ENCODE assay signal across 1 cellular context in the genomic region with DNA sequence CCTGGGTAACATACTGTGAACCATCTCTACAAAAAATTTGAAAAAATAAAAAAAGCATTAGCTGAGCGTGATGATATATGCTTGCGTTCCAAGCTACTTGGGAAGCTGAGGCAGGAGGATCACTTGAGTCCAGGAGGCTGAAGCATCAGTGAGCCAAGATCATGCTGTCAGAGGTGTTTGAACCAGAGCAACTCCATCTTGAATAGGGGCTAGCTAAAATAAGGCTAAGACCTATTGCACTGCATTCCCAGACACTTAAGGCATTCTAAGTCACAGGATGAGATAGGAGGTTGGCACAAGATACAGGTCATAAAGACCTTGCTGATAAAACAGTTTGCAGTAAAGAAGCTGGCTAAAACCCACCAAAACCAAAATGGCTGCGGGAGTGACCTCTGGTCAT.
A peak's percentile ranks its signal among the peaks of the same experiment; 100 is the strongest.
TF ChIP-seq lines count a peak whose summit lies in the region.
"Not testable (repeated sequence)": the region's sequence is repeated elsewhere in the genome, so short reads cannot be mapped to it uniquely, and the experiment has no call there.

No MANE protein-coding gene starts in this region.

TF ChIP-seq in K562, 482 proteins besides CTCF, POLR2A, EP300 and RAD21 (continued from another document):
- TF ChIP-seq NR4A1 (CRISPR knock-in tag; IDR thresholded peaks at IDR 0.05); NR2C1 (IDR thresholded peaks at IDR 0.05): not testable (repeated sequence)
- peak; percentile 83 for TF ChIP-seq NR4A1 (tag; IDR thresholded peaks at IDR 0.05)
- TF ChIP-seq SMAD4 (CRISPR knock-in tag; conservative IDR thresholded peaks at IDR 0.05): peak; percentile 64
- TF ChIP-seq DDX20 (tag; IDR thresholded peaks at IDR 0.05; ENCODE audit: low read depth): peak; percentile 79
- peak; percentile 79 for TF ChIP-seq NR2C1 (tag; IDR thresholded peaks at IDR 0.05)
- TF ChIP-seq YY1 (IDR thresholded peaks at IDR 0.05; ENCODE audit: borderline replicate concordance in 1 of 3, control insufficient read depth in 1 of 3, extremely low read depth in 1 of 3, insufficient read depth in 3 of 3, insufficient read length in 1 of 3, insufficient replicate concordance in 2 of 3, low read depth in 1 of 3, low read length in 2 of 3): peak in 1 of 3 experiments; percentile 39
- TF ChIP-seq ZNF134 (CRISPR knock-in tag; conservative IDR thresholded peaks at IDR 0.05): 0 out of 2 replicates have a peak, but pooled peaks have one; percentile 32
- TF ChIP-seq CXXC5 (CRISPR knock-in tag; IDR thresholded peaks at IDR 0.05): 0 out of 2 replicates have a peak, but pooled peaks have one; percentile 36
- TF ChIP-seq, protein P1, sequence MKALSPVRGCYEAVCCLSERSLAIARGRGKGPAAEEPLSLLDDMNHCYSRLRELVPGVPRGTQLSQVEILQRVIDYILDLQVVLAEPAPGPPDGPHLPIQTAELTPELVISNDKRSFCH (CRISPR knock-in tag; IDR thresholded peaks at IDR 0.05): not testable (repeated sequence)
- TF ChIP-seq, protein P1 (tag; IDR thresholded peaks at IDR 0.05): peak; percentile 81; the same call in 1 of the 2 replicates
- peak; percentile 66 for TF ChIP-seq PTRF (tag; IDR thresholded peaks at IDR 0.05)
- peak; percentile 58; the same call in 1 of the 2 replicates for TF ChIP-seq PTTG1 (tag; IDR thresholded peaks at IDR 0.05; ENCODE audit: low read depth)
- TF ChIP-seq, protein P2, sequence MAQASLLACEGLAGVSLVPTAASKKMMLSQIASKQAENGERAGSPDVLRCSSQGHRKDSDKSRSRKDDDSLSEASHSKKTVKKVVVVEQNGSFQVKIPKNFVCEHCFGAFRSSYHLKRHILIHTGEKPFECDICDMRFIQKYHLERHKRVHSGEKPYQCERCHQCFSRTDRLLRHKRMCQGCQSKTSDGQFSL (CRISPR knock-in tag; IDR thresholded peaks at IDR 0.05): not testable (repeated sequence)
- TF ChIP-seq, protein P2 (tag; IDR thresholded peaks at IDR 0.05): peak in 1 of 2 experiments; percentile 89; a peak in 2 of 4 replicates
- TF ChIP-seq MEF2D (tag; conservative IDR thresholded peaks at IDR 0.05; ENCODE audit: low read depth): peak; percentile 79; the same call in 1 of the 2 replicates
- TF ChIP-seq, protein P3, sequence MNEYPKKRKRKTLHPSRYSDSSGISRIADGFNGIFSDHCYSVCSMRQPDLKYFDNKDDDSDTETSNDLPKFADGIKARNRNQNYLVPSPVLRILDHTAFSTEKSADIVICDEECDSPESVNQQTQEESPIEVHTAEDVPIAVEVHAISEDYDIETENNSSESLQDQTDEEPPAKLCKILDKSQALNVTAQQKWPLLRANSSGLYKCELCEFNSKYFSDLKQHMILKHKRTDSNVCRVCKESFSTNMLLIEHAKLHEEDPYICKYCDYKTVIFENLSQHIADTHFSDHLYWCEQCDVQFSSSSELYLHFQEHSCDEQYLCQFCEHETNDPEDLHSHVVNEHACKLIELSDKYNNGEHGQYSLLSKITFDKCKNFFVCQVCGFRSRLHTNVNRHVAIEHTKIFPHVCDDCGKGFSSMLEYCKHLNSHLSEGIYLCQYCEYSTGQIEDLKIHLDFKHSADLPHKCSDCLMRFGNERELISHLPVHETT (CRISPR knock-in tag; conservative IDR thresholded peaks at IDR 0.05 in 1 of 2, IDR thresholded peaks at IDR 0.05 in 1 of 2): peak in 1 of 2 experiments; percentile 53; a peak in 2 of 4 replicates
- TF ChIP-seq PYGO2 (tag; IDR thresholded peaks at IDR 0.05): peak; percentile 84
- TF ChIP-seq ETV1 (tag; conservative IDR thresholded peaks at IDR 0.05; ENCODE audit: low read depth): peak; percentile 30; the same call in 1 of the 2 replicates
- TF ChIP-seq TAF7 (tag; IDR thresholded peaks at IDR 0.05): peak; percentile 45; the same call in 1 of the 2 replicates
- peak in 1 of 2 experiments; percentile 61; a peak in 1 of 4 replicates for TF ChIP-seq TEAD1 (CRISPR knock-in tag; IDR thresholded peaks at IDR 0.05)
- TF ChIP-seq, protein P4, sequence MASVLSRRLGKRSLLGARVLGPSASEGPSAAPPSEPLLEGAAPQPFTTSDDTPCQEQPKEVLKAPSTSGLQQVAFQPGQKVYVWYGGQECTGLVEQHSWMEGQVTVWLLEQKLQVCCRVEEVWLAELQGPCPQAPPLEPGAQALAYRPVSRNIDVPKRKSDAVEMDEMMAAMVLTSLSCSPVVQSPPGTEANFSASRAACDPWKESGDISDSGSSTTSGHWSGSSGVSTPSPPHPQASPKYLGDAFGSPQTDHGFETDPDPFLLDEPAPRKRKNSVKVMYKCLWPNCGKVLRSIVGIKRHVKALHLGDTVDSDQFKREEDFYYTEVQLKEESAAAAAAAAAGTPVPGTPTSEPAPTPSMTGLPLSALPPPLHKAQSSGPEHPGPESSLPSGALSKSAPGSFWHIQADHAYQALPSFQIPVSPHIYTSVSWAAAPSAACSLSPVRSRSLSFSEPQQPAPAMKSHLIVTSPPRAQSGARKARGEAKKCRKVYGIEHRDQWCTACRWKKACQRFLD (CRISPR knock-in tag; IDR thresholded peaks at IDR 0.05): peak; percentile 50; the same call in 1 of the 2 replicates
- TF ChIP-seq, protein P5, sequence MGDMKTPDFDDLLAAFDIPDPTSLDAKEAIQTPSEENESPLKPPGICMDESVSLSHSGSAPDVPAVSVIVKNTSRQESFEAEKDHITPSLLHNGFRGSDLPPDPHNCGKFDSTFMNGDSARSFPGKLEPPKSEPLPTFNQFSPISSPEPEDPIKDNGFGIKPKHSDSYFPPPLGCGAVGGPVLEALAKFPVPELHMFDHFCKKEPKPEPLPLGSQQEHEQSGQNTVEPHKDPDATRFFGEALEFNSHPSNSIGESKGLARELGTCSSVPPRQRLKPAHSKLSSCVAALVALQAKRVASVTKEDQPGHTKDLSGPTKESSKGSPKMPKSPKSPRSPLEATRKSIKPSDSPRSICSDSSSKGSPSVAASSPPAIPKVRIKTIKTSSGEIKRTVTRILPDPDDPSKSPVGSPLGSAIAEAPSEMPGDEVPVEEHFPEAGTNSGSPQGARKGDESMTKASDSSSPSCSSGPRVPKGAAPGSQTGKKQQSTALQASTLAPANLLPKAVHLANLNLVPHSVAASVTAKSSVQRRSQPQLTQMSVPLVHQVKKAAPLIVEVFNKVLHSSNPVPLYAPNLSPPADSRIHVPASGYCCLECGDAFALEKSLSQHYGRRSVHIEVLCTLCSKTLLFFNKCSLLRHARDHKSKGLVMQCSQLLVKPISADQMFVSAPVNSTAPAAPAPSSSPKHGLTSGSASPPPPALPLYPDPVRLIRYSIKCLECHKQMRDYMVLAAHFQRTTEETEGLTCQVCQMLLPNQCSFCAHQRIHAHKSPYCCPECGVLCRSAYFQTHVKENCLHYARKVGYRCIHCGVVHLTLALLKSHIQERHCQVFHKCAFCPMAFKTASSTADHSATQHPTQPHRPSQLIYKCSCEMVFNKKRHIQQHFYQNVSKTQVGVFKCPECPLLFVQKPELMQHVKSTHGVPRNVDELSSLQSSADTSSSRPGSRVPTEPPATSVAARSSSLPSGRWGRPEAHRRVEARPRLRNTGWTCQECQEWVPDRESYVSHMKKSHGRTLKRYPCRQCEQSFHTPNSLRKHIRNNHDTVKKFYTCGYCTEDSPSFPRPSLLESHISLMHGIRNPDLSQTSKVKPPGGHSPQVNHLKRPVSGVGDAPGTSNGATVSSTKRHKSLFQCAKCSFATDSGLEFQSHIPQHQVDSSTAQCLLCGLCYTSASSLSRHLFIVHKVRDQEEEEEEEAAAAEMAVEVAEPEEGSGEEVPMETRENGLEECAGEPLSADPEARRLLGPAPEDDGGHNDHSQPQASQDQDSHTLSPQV (IDR thresholded peaks at IDR 0.05): peak; percentile 76
- TF ChIP-seq ILK (tag; IDR thresholded peaks at IDR 0.05; ENCODE audit: borderline replicate concordance, low read depth): peak; percentile 61; the same call in 1 of the 2 replicates
- peak; percentile 89 for TF ChIP-seq GTF2A2 (tag; IDR thresholded peaks at IDR 0.05)
